8 cellular contexts compared by ENCODE assay signal in the genomic region with DNA sequence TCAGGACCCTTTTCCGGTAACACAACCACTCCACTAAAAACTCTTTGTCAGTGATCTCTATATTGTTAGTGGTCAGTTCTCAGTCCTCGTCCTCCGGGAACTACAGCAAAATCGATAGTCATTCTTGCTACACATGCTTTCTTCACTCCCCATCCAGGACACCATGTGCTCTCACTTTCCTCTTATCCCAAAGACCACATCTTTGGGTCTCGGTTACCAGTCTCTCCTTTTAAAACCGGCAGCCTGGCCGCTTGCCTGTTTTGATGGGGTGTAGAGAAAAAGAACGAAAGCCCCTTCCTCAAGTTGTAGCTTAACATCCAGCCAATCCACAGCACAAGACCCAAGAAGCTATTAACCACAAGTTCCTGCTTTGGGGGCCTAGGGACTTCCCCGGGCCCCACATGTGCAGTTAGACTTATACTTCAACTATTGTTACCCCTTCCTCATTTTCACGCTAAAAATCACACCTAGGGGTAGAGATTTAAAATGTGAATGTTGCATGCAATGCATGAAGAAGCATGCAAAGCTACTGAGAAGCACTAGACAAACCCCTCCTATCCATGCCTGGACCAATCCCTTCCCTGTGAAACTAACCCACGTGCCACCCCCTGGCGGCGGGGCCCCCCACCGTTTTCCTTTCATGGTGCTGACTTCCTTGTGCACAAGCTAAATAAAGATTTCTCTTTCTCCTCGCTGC. TPM values are rescaled to one million over a fixed set of nuclear protein-coding genes. Genes with fewer than 3 reads are reported as not detected.
DNase-seq lines count a peak whose midpoint lies in the region; ATAC-seq lines count a peak whose summit lies in the region.
"Had no signal": no experiment of that assay in that cellular context is flagged by ENCODE, and none has a peak within 500 bp of the region (broad histone marks: within the 10 kb centered on the region; RNA-seq: fewer than 3 reads in every experiment).

No MANE protein-coding gene starts in this region.

- no peak for ATAC-seq in activated CD8-positive, alpha-beta T cell treated with anti-CD3 and anti-CD28 coated beads, Interleukin-2, amount 10 ng/mL, durations not matched to agents 7 days and 5 days
- ATAC-seq in stimulated activated naive CD8-positive, alpha-beta T cell treated with anti-CD3 and anti-CD28 coated beads, Interleukin-15, amount 100 ng/mL, for 72 hours = peak; percentile 27
- no peak for ATAC-seq in GM18868 (IDR thresholded peaks at IDR 0.05; ENCODE audit: unreplicated experiment)

- H3K9me3 ChIP-seq in KOPT-K1 (ENCODE audit: insufficient read depth, low read length, poor library complexity, severe bottlenecking) (peaks cover 13% of the 10 kb centered on the region), iPS-20b (ENCODE audit: insufficient read depth, low read depth, low read length) (0 out of 2 replicates have a peak, but pooled peaks cover 8% of the 10 kb centered on the region)

- peaks cover 34% of the 10 kb centered on the region for H3K4me1 Mint-ChIP-seq in activated CD8-positive, alpha-beta T cell treated with anti-CD3 and anti-CD28 coated beads, Interleukin-2, amount 10 ng/mL, durations not matched to agents 7 days and 5 days (ENCODE audit: low read depth)
- peaks cover 43% of the 10 kb centered on the region for H3K4me1 Mint-ChIP-seq in stimulated activated naive CD8-positive, alpha-beta T cell treated with anti-CD3 and anti-CD28 coated beads, Interleukin-15, amount 100 ng/mL, for 72 hours

- no peaks in the 10 kb centered on the region for H3K36me3 ChIP-seq in KOPT-K1 (ENCODE audit: insufficient read depth, low read length)
- no peaks in the 10 kb centered on the region for H3K36me3 ChIP-seq in iPS-20b (ENCODE audit: insufficient read depth, low read depth, low read length)

- no peaks in the 10 kb centered on the region for H3K27me3 ChIP-seq in iPS-20b (ENCODE audit: insufficient read depth, low read length)

- peaks cover 16% of the 10 kb centered on the region for H3K36me3 Mint-ChIP-seq in activated CD8-positive, alpha-beta T cell treated with anti-CD3 and anti-CD28 coated beads, Interleukin-2, amount 10 ng/mL, durations not matched to agents 7 days and 5 days (ENCODE audit: low read depth)

- H3K27me3 Mint-ChIP-seq in activated CD8-positive, alpha-beta T cell treated with anti-CD3 and anti-CD28 coated beads, Interleukin-2, amount 10 ng/mL, durations not matched to agents 7 days and 5 days (ENCODE audit: low read depth) = peaks cover 23% of the 10 kb centered on the region
- no peaks in the 10 kb centered on the region for H3K27me3 Mint-ChIP-seq in stimulated activated naive CD8-positive, alpha-beta T cell treated with anti-CD3 and anti-CD28 coated beads, Interleukin-15, amount 100 ng/mL, for 72 hours

- DNase-seq in activated CD8-positive, alpha-beta T cell treated with anti-CD3 and anti-CD28 coated beads, Interleukin-2, amount 10 ng/mL, durations not matched to agents 7 days and 5 days = peak; percentile 65
- peak; percentile 44 to 61 for DNase-seq in stimulated activated naive CD8-positive, alpha-beta T cell treated with anti-CD3 and anti-CD28 coated beads, Interleukin-15, amount 100 ng/mL, for 72 hours
- DNase-seq in NCI-H524 treated with DMSO at 0.1 percent for 48 hours (lab: John Stamatoyannopoulos, UW) (no peak), NCI-H2196 treated with DMSO at 0.1 percent for 48 hours (lab: John Stamatoyannopoulos, UW; ENCODE audit: unreplicated experiment) (no peak)
- DNase-seq: left cardiac atrium had no signal

- peak overlapping the region; percentile 81 for H3K4me3 ChIP-seq in iPS-20b (ENCODE audit: low read length)

- peak overlapping the region; percentile 96 for H3K27ac Mint-ChIP-seq in activated CD8-positive, alpha-beta T cell treated with anti-CD3 and anti-CD28 coated beads, Interleukin-2, amount 10 ng/mL, durations not matched to agents 7 days and 5 days
- peak overlapping the region; percentile 91 to 96 for H3K27ac Mint-ChIP-seq in stimulated activated naive CD8-positive, alpha-beta T cell treated with anti-CD3 and anti-CD28 coated beads, Interleukin-15, amount 100 ng/mL, for 72 hours

- H3K27ac ChIP-seq in KOPT-K1 (ENCODE audit: low read depth, low read length, poor library complexity, severe bottlenecking) (peak overlapping the region; percentile 89), iPS-20b (ENCODE audit: low read length) (no peak overlapping the region)

- POLR2A ChIA-PET in activated CD8-positive, alpha-beta T cell treated with anti-CD3 and anti-CD28 coated beads, Interleukin-2, amount 10 ng/mL, durations not matched to agents 7 days and 5 days (lab: Charles Lee) = interaction anchor here (1.5 to 1.6 kb wide), 2 partner anchors 25 to 48 kb away, joined by 5 to 11 read pairs; no protein-coding TSS in a partner anchor

- H3K9me3 Mint-ChIP-seq in activated CD8-positive, alpha-beta T cell treated with anti-CD3 and anti-CD28 coated beads, Interleukin-2, amount 10 ng/mL, durations not matched to agents 7 days and 5 days (ENCODE audit: insufficient read depth) = peaks cover 19% of the 10 kb centered on the region
- H3K9me3 Mint-ChIP-seq in stimulated activated naive CD8-positive, alpha-beta T cell treated with anti-CD3 and anti-CD28 coated beads, Interleukin-15, amount 100 ng/mL, for 72 hours = peaks cover 15 to 16% of the 10 kb centered on the region in 2 donors

- no peaks in the 10 kb centered on the region for H3K4me1 ChIP-seq in iPS-20b (ENCODE audit: insufficient read depth, low read length)

- CTCF ChIA-PET in activated CD8-positive, alpha-beta T cell treated with anti-CD3 and anti-CD28 coated beads, Interleukin-2, amount 10 ng/mL, durations not matched to agents 7 days and 5 days (lab: Charles Lee) = interaction anchor here (0.6 to 1.7 kb wide), 5 partner anchors 12 to 48 kb away, joined by 3 to 5 read pairs (median 3); no protein-coding TSS in a partner anchor

- H3K4me3 Mint-ChIP-seq in activated CD8-positive, alpha-beta T cell treated with anti-CD3 and anti-CD28 coated beads, Interleukin-2, amount 10 ng/mL, durations not matched to agents 7 days and 5 days = peak overlapping the region; percentile 75
- H3K4me3 Mint-ChIP-seq in stimulated activated naive CD8-positive, alpha-beta T cell treated with anti-CD3 and anti-CD28 coated beads, Interleukin-15, amount 100 ng/mL, for 72 hours = peak overlapping the region; percentile 87 to 94

- 0 out of 2 replicates have a peak overlapping the region, but pooled peaks have one; percentile 83 for H3K9ac ChIP-seq in iPS-20b (ENCODE audit: low read depth, low read length)

RNA-seq across cellular contexts. Expression of a gene that starts 1.5 kb away (rescaled TPM):
- total RNA-seq in activated CD8-positive, alpha-beta T cell treated with anti-CD3 and anti-CD28 coated beads, Interleukin-2, amount 10 ng/mL, durations not matched to agents 7 days and 5 days = 10 to 100 TPM; 27.1 to 34.3 TPM

Comparison
In these comparisons a context has a peak if more than half of its experiments do, and no peak if none do; other contexts are left out.
1. DNase-seq: peak in activated CD8-positive, alpha-beta T cell treated with anti-CD3 and anti-CD28 coated beads, Interleukin-2, amount 10 ng/mL, durations not matched to agents 7 days and 5 days (single experiment) and stimulated activated naive CD8-positive, alpha-beta T cell treated with anti-CD3 and anti-CD28 coated beads, Interleukin-15, amount 100 ng/mL, for 72 hours (2 of 2); none in NCI-H524 treated with DMSO at 0.1 percent for 48 hours (single experiment) and NCI-H2196 treated with DMSO at 0.1 percent for 48 hours (single experiment).